ENCODE assay signal across 23 cellular contexts in the genomic region with DNA sequence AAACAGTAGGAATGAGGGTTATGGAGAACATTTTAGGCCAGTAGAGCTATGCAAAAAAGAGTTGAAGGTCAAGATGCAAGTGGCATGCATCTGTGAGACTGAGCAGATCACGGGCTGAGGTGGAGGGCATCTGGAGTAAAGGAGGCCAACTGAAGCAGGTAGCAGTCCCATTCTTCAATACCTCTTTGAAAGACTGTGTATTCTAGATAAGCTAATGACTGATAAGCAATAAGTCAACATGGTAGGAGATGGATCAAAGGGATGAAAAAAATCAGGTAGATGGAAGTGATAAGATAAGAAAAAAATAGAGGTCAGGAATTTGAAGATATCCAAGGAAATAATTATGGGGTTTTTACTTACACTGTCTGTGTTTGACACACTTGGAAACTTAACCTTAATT. TPM values are rescaled to one million over a fixed set of nuclear protein-coding genes. Genes with fewer than 3 reads are reported as not detected.
DNase-seq lines count a peak whose midpoint lies in the region; ATAC-seq, FAIRE-seq and TF ChIP-seq lines count a peak whose summit lies in the region.
"Had no signal": no experiment of that assay in that cellular context is flagged by ENCODE, and none has a peak within 500 bp of the region (broad histone marks: within the 10 kb centered on the region; RNA-seq: fewer than 3 reads in every experiment).

No MANE protein-coding gene starts in this region.

- H3K4me3 Mint-ChIP-seq in naive B cell, result peak overlapping the region in 7 of 8 donors; percentile 20 to 75 (median 43)
- H3K4me3 Mint-ChIP-seq in effector memory CD8-positive, alpha-beta T cell, result no peak overlapping the region
- H3K4me3 Mint-ChIP-seq: dendritic cell treated with granulocyte-macrophage colony-stimulating factor and Interleukin-4, amounts not matched to agents 40 ng/mL and 50 ng/mL, for 4 days; HFFc6; T-helper 2 cell treated with Interferon-gamma antibody and Interleukin-4, amounts not matched to agents 5 μg/mL and 100 μg/mL, for 36 hours had no signal

- peaks cover 35 to 62% (median 48%) of the 10 kb centered on the region in 3 donors for H3K4me1 Mint-ChIP-seq in naive B cell
- H3K4me1 Mint-ChIP-seq in effector memory CD8-positive, alpha-beta T cell (ENCODE audit: low read depth in 2 of 2), result peaks cover 20 to 30% of the 10 kb centered on the region in 2 donors

- no peaks in the 10 kb centered on the region for H3K36me3 Mint-ChIP-seq in naive B cell
- H3K36me3 Mint-ChIP-seq in effector memory CD8-positive, alpha-beta T cell (ENCODE audit: insufficient read depth), result peaks cover 3% of the 10 kb centered on the region

- CTCF ChIA-PET in HepG2 (lab: Yijun Ruan, JAX; ENCODE audit: low intra/inter-chr PET ratio, low total read pairs) (no interaction called here), K562 (lab: Yijun Ruan, JAX; ENCODE audit: low intra/inter-chr PET ratio) (no interaction called here)

- H3K9me3 ChIP-seq in HepG2 (ENCODE audit: low read length) (no peaks in the 10 kb centered on the region), right lobe of liver (no peaks in the 10 kb centered on the region), K562 (replicated peaks; ENCODE audit: control insufficient read depth, insufficient read depth, low read depth, low read length) (no peaks in the 10 kb centered on the region)

- H3K36me3 ChIP-seq in HepG2 (replicated peaks in 1 of 2; ENCODE audit: control insufficient read depth in 1 of 2, insufficient read depth in 2 of 2, low read length in 2 of 2) (no peaks in the 10 kb centered on the region), right lobe of liver (no peaks in the 10 kb centered on the region), K562 (ENCODE audit: control insufficient read depth, insufficient read depth, low read length) (no peaks in the 10 kb centered on the region)

- TF ChIP-seq POLR2A in HepG2 (IDR thresholded peaks at IDR 0.05; ENCODE audit: insufficient read depth in 1 of 2, low read depth in 2 of 2, low read length in 2 of 2), result no peak
- no peak for TF ChIP-seq POLR2A in right lobe of liver (IDR thresholded peaks at IDR 0.05)
- TF ChIP-seq POLR2A in K562 (conservative IDR thresholded peaks at IDR 0.05), result no peak

- H3K9me1 ChIP-seq in K562 (ENCODE audit: control insufficient read depth, insufficient read depth, low read length), result no peaks in the 10 kb centered on the region

- ATAC-seq in HepG2, result no peak
- no peak for ATAC-seq in right lobe of liver
- no peak for ATAC-seq in K562
- ATAC-seq in naive B cell (ENCODE audit: low read depth in 2 of 2), result no peak
- no peak for ATAC-seq in effector memory CD8-positive, alpha-beta T cell (replicated peaks)
- ATAC-seq: left lobe of liver had no signal

- no peaks in the 10 kb centered on the region for H3K9me3 Mint-ChIP-seq in naive B cell
- no peaks in the 10 kb centered on the region for H3K9me3 Mint-ChIP-seq in effector memory CD8-positive, alpha-beta T cell
- H3K9me3 Mint-ChIP-seq: dendritic cell treated with granulocyte-macrophage colony-stimulating factor and Interleukin-4, amounts not matched to agents 40 ng/mL and 50 ng/mL, for 4 days; HFFc6 had no signal

- H4K20me1 ChIP-seq in HepG2 (ENCODE audit: insufficient read depth, low read length), result no peaks in the 10 kb centered on the region
- H4K20me1 ChIP-seq in K562 (replicated peaks; ENCODE audit: control insufficient read depth, insufficient read depth, low read length), result no peaks in the 10 kb centered on the region

- TF ChIP-seq CTCF in HepG2 (CRISPR knock-in tag; IDR thresholded peaks at IDR 0.05) (no peak), right lobe of liver (IDR thresholded peaks at IDR 0.05) (no peak), K562 (IDR thresholded peaks at IDR 0.05 in 2 of 3, conservative IDR thresholded peaks at IDR 0.05 in 1 of 3; ENCODE audit: insufficient read depth in 2 of 3, low read depth in 1 of 3, low read length in 3 of 3) (no peak)

- H2AFZ ChIP-seq in HepG2 (ENCODE audit: low read length) (no peak overlapping the region), K562 (ENCODE audit: low read depth, low read length) (no peak overlapping the region)

- intact Hi-C loops in HepG2 (cut with micrococcal nuclease; ENCODE audit: unreplicated experiment) (loop anchor here (5.0 kb wide), 1 partner anchor 169 kb away; no protein-coding TSS in a partner anchor), right lobe of liver (cut with DNase I) (no loop called here), K562 (cut with micrococcal nuclease) (no loop called here)

- peaks cover 15% of the 10 kb centered on the region for H3K4me1 ChIP-seq in HepG2 (ENCODE audit: insufficient read depth, low read length)
- no peaks in the 10 kb centered on the region for H3K4me1 ChIP-seq in right lobe of liver
- no peaks in the 10 kb centered on the region for H3K4me1 ChIP-seq in K562 (replicated peaks in 1 of 2; ENCODE audit: control insufficient read depth in 2 of 2, insufficient read depth in 2 of 2, low read length in 2 of 2)

- no TSS peak for BruUV-seq in HepG2 (replicated peaks; lab: Mats Ljungman, UMichigan)
- no TSS peak for BruUV-seq in K562 (replicated peaks; lab: Mats Ljungman, UMichigan)

- H3K9ac ChIP-seq in HepG2 (ENCODE audit: insufficient read depth, low read depth, low read length) (no peak overlapping the region), K562 (ENCODE audit: insufficient read depth in 1 of 2, low read depth in 2 of 2, low read length in 2 of 2) (no peak overlapping the region)

- POLR2A ChIA-PET in HepG2 (lab: Yijun Ruan, JAX), result no interaction called here
- POLR2A ChIA-PET in K562 (lab: Yijun Ruan, JAX), result no interaction called here

- no peak overlapping the region for H3K4me2 ChIP-seq in HepG2 (ENCODE audit: low read depth, low read length)
- no peak overlapping the region for H3K4me2 ChIP-seq in K562 (ENCODE audit: insufficient read depth, low read length)

- no peak overlapping the region for H3K27ac ChIP-seq in HepG2 (ENCODE audit: extremely low read length, insufficient read depth, low read length)
- no peak overlapping the region for H3K27ac ChIP-seq in right lobe of liver
- H3K27ac ChIP-seq in K562 (ENCODE audit: extremely low read depth, low read depth, low read length), result no peak overlapping the region

- H3K27me3 ChIP-seq in HepG2 (ENCODE audit: control insufficient read depth in 1 of 2, insufficient read depth in 2 of 2, low read length in 2 of 2) (peaks cover 1 to 12% of the 10 kb centered on the region in 2 experiments; a peak in 2 of 5 replicates), right lobe of liver (no peaks in the 10 kb centered on the region), K562 (ENCODE audit: control insufficient read depth in 2 of 2, insufficient read depth in 2 of 2, low read length in 2 of 2) (peaks cover 6 to 23% of the 10 kb centered on the region in 2 experiments; a peak in 4 of 5 replicates)

- H3K79me2 ChIP-seq in HepG2 (ENCODE audit: insufficient read depth, low read length) (no peaks in the 10 kb centered on the region), K562 (ENCODE audit: control insufficient read depth, insufficient read depth, low read length) (no peaks in the 10 kb centered on the region)

- FAIRE-seq in HepG2 (lab: Jason Lieb, UNC) (no peak), K562 (lab: Jason Lieb, UNC) (no peak)
- FAIRE-seq: bronchial epithelial cell had no signal

- in situ Hi-C loops in HepG2 (cut with HindIII; ENCODE audit: extremely low pct_ligation_motif_present, low pct_unique_long_range_greater_than_20kb) (no loop called here), K562 (cut with MboI) (loop anchor here (25.0 kb wide), 1 partner anchor 159 kb away; no protein-coding TSS in a partner anchor)

- WGBS in HepG2 (ENCODE audit: low lambda C conversion rate), result 0% methylated on average over 1 of the region's 1 CpG
- WGBS in right lobe of liver (ENCODE audit: insufficient coverage, low coverage, low lambda C conversion rate, missing lambda C conversion rate), result 92% methylated on average over 1 of the region's 1 CpG
- 7% methylated on average over 1 of the region's 1 CpG for WGBS in K562 (ENCODE audit: insufficient coverage, low coverage, missing lambda C conversion rate)

- H3K4me3 ChIP-seq in HepG2 (replicated peaks in 1 of 3; ENCODE audit: insufficient read depth in 1 of 3, low read depth in 2 of 3, low read length in 3 of 3) (no peak overlapping the region), right lobe of liver (no peak overlapping the region), K562 (no peak overlapping the region)
- H3K4me3 ChIP-seq: skin epidermis had no signal

- TF ChIP-seq EP300 in HepG2 (IDR thresholded peaks at IDR 0.05; ENCODE audit: low read depth in 2 of 2, low read length in 2 of 2), result peak in 1 of 2 experiments; percentile 55; a peak in 1 of 4 replicates
- TF ChIP-seq EP300 in HepG2 (CRISPR knock-in tag; IDR thresholded peaks at IDR 0.05; ENCODE audit: borderline replicate concordance), result no peak
- no peak for TF ChIP-seq EP300 in K562 (IDR thresholded peaks at IDR 0.05; ENCODE audit: low read length)

- no peaks in the 10 kb centered on the region for H3K27me3 Mint-ChIP-seq in naive B cell
- H3K27me3 Mint-ChIP-seq in effector memory CD8-positive, alpha-beta T cell, result no peaks in the 10 kb centered on the region

- no peak for TF ChIP-seq RAD21 in HepG2 (CRISPR knock-in tag; IDR thresholded peaks at IDR 0.05)
- TF ChIP-seq RAD21 in K562 (CRISPR knock-in tag; conservative IDR thresholded peaks at IDR 0.05 in 1 of 2, IDR thresholded peaks at IDR 0.05 in 1 of 2), result no peak

- H3K27ac Mint-ChIP-seq in naive B cell, result peak overlapping the region; percentile 0 to 69 (median 56)
- H3K27ac Mint-ChIP-seq in effector memory CD8-positive, alpha-beta T cell, result peak overlapping the region in 1 of 2 donors; percentile 36
- H3K27ac Mint-ChIP-seq: HFFc6; T-helper 2 cell treated with Interferon-gamma antibody and Interleukin-4, amounts not matched to agents 5 μg/mL and 100 μg/mL, for 36 hours had no signal

- DNase-seq in HepG2 (ENCODE audit: low spot score), result peak; percentile 43
- DNase-seq in right lobe of liver, result no peak
- DNase-seq in K562 (ENCODE audit: extremely low read depth in 1 of 4, low spot score in 3 of 4), result no peak
- DNase-seq in naive B cell, result no peak
- no peak for DNase-seq in mesenteric fat pad (ENCODE audit: low spot score)
- DNase-seq in SKM-1 treated with dmso at 0.1 percent for 144 hours (lab: John Stamatoyannopoulos, UW; ENCODE audit: unreplicated experiment), result no peak
- no peak for DNase-seq in activated T-cell treated with anti-CD3 and anti-CD28 coated beads for 4 hours
- no peak for DNase-seq in effector memory CD8-positive, alpha-beta T cell
- DNase-seq: 8988T; activated CD4-positive, alpha-beta T cell treated with anti-CD3 and anti-CD28 coated beads, Interleukin-2, amount 50 U/mL, for 48 hours; activated CD4-positive, CD25-positive, alpha-beta regulatory T cell; activated effector memory CD4-positive, alpha-beta T cell treated with Interleukin-2 at 50 U/mL for 16 hours; DND-41; glutamatergic neuron; HFFc6; NCI-H510A; stimulated activated CD4-positive, alpha-beta T cell treated with anti-CD3 and anti-CD28 coated beads, Interleukin-4, amount 100 ng/mL, for 1 hour; stimulated activated naive CD4-positive, alpha-beta T cell treated with Interleukin-2 at 50 U/mL for 16 hours had no signal

RNA-seq across cellular contexts. Expression of a gene that starts 55.6 kb away (rescaled TPM):
- 3.2 and 4.4 TPM in 2 replicates for total RNA-seq in HepG2 (2016; rRNA removed; fragmentation: Illumina TruSeq; extraction: Trizol)
- total RNA-seq in HepG2 (2016; cell fraction: cytosol; rRNA removed; fragmentation: Illumina TruSeq; extraction: Trizol; ENCODE audit: low read depth), result 2.7 and 3.0 TPM in 2 replicates
- 3.0 and 3.8 TPM in 2 replicates for total RNA-seq in HepG2 (2016; cell fraction: insoluble cytoplasmic fraction; rRNA removed; fragmentation: Illumina TruSeq; extraction: Trizol)
- 3.9 and 4.8 TPM in 2 replicates for total RNA-seq in HepG2 (2016; cell fraction: membrane; rRNA removed; fragmentation: Illumina TruSeq; extraction: Trizol)
- 3.3 and 4.0 TPM in 2 replicates for total RNA-seq in HepG2 (2016; cell fraction: nucleus; rRNA removed; fragmentation: Illumina TruSeq; extraction: Trizol)
- polyA plus RNA-seq in HepG2 (2011; rRNA removed), result 1.4 and 2.2 TPM in 2 replicates
- 1.1 and 2.0 TPM in 2 replicates for polyA plus RNA-seq in HepG2 (2011; cell fraction: cytosol; rRNA removed)
- 0.93 and 2.3 TPM in 2 replicates for polyA plus RNA-seq in HepG2 (2011; cell fraction: nucleus; rRNA removed)
- polyA plus RNA-seq in HepG2 (2012), result 1.1 and 1.8 TPM in 2 replicates
- polyA plus RNA-seq in HepG2 (2016; cell fraction: cytosol; fragmentation: Illumina TruSeq; extraction: Trizol; ENCODE audit: low read depth), result 4.8 and 5.1 TPM in 2 replicates
- 2.6 and 3.1 TPM in 2 replicates for polyA plus RNA-seq in HepG2 (2016; cell fraction: insoluble cytoplasmic fraction; fragmentation: Illumina TruSeq; extraction: Trizol; ENCODE audit: low read depth)
- 3.6 and 4.0 TPM in 2 replicates for polyA plus RNA-seq in HepG2 (2016; cell fraction: membrane; fragmentation: Illumina TruSeq; extraction: Trizol; ENCODE audit: low read depth)
- polyA plus RNA-seq in HepG2 (2016; cell fraction: nucleus; fragmentation: Illumina TruSeq; extraction: Trizol; ENCODE audit: insufficient read depth, low read depth), result 4.9 and 5.6 TPM in 2 replicates
- polyA minus RNA-seq in HepG2 (2011; rRNA and poly(A)+ RNA removed; ENCODE audit: low replicate concordance), result 2.0 and 2.2 TPM in 2 replicates
- polyA minus RNA-seq in HepG2 (2011; cell fraction: cytosol; rRNA and poly(A)+ RNA removed), result 1.8 and 2.2 TPM in 2 replicates
- 3.2 and 4.6 TPM in 2 replicates for polyA minus RNA-seq in HepG2 (2011; cell fraction: nucleus; rRNA and poly(A)+ RNA removed)
- total RNA-seq in right lobe of liver, result 1 to 10 TPM in 3 of 6 experiments, under 1 TPM in 3; 0.86 to 1.9 (median 1.0) TPM
- total RNA-seq in K562 (2011; cell fraction: chromatin; rRNA removed; ENCODE audit: low replicate concordance), result 1.5 and 2.6 TPM in 2 replicates
- 0.50 and 1.3 TPM in 2 replicates for total RNA-seq in K562 (2011; cell fraction: nucleolus; rRNA removed)
- 0.92 and 1.1 TPM in 2 replicates for total RNA-seq in K562 (2011; cell fraction: nucleoplasm; rRNA removed)
- 0.14 and 0.69 TPM in 2 replicates for total RNA-seq in K562 (2014; rRNA removed)
- 1.7 and 2.4 TPM in 2 replicates for total RNA-seq in K562 (2014; rRNA removed; fragmentation: Illumina TruSeq; extraction: Trizol)
- 1.2 and 1.6 TPM in 2 replicates for total RNA-seq in K562 (2015; rRNA removed; fragmentation: Illumina TruSeq; extraction: Trizol)
- 0.82 and 1.7 TPM in 2 replicates for total RNA-seq in K562 (2021)
- polyA plus RNA-seq in K562 (2011; rRNA removed), result 2.9 and 3.6 TPM in 2 replicates
- 0.99 and 1.1 TPM in 2 replicates for polyA plus RNA-seq in K562 (2011; cell fraction: cytosol; rRNA removed)
- polyA plus RNA-seq in K562 (2011; cell fraction: nucleus; rRNA removed), result 1.5 and 2.6 TPM in 2 replicates
- 1.0 and 1.6 TPM in 2 replicates for polyA plus RNA-seq in K562 (2012)
- 2.0 and 3.0 TPM in 2 replicates for polyA plus RNA-seq in K562 (2014; fragmentation: Illumina TruSeq; extraction: Trizol)
- under 1 TPM; 0.39 to 0.71 TPM for polyA plus RNA-seq in K562 (2014; fragmentation: Nextera tagmentation; extraction: Ambion mirVana)
- polyA plus RNA-seq in K562 (2014; rRNA removed), result 0.37 and 0.69 TPM in 2 replicates
- polyA minus RNA-seq in K562 (2011; rRNA and poly(A)+ RNA removed), result 1.7 and 3.4 TPM in 2 replicates
- 1.0 TPM in 1 of 2 replicates, not detected in the other for polyA minus RNA-seq in K562 (2011; cell fraction: cytosol; rRNA and poly(A)+ RNA removed)
- 0.13 and 4.0 TPM in 2 replicates for polyA minus RNA-seq in K562 (2011; cell fraction: nucleus; rRNA and poly(A)+ RNA removed)
- polyA plus RNA-seq in naive B cell (ENCODE audit: low read depth in 6 of 6), result 1 to 10 TPM; 3.4 to 4.9 (median 4.4) TPM
- total RNA-seq in mesenteric fat pad, result 10.0 TPM

Comparison
In these comparisons a context has a peak if more than half of its experiments do, and no peak if none do; other contexts are left out.
1. H3K4me3 Mint-ChIP-seq: peak in naive B cell (7 of 8); none in effector memory CD8-positive, alpha-beta T cell (0 of 2).